Comparison of ENCODE assay signal across 10 cellular contexts in genomic region chr2:195560209-195560907, GRCh38.
DNase-seq lines count a peak whose midpoint lies in the region; ATAC-seq and TF ChIP-seq lines count a peak whose summit lies in the region.
"Had no signal": no experiment of that assay in that cellular context is flagged by ENCODE, and none has a peak within 500 bp of the region (broad histone marks: within the 10 kb centered on the region; RNA-seq: fewer than 3 reads in every experiment).

No MANE protein-coding gene starts in this region.

- H3K9me3 ChIP-seq in transverse colon, result no peaks in the 10 kb centered on the region
- no peaks in the 10 kb centered on the region for H3K9me3 ChIP-seq in psoas muscle
- H3K9me3 ChIP-seq: neutrophil had no signal

- H3K4me1 ChIP-seq in foreskin keratinocyte (peaks cover 35% of the 10 kb centered on the region), transverse colon (peaks cover 0 to 23% (median 3%) of the 10 kb centered on the region in 4 donors), psoas muscle (no peaks in the 10 kb centered on the region)

- H3K36me3 Mint-ChIP-seq in activated naive CD4-positive, alpha-beta T cell treated with anti-CD3 and anti-CD28 coated beads, Interleukin-2, amount 50 U/mL, for 24 hours, result peaks cover 7% of the 10 kb centered on the region
- H3K36me3 Mint-ChIP-seq in activated B cell treated with CpG ODN at 0.5 μM for 24 hours (ENCODE audit: low read depth), result peaks cover 2% of the 10 kb centered on the region

- H3K27ac ChIP-seq in foreskin keratinocyte (peak overlapping the region; percentile 58), transverse colon (peak overlapping the region; percentile 40 to 63 (median 48)), psoas muscle (no peak overlapping the region)
- H3K27ac ChIP-seq: neutrophil had no signal

- WGBS in transverse colon (ENCODE audit: low coverage in 1 of 2), 2 donors, result 37 to 63% methylated on average over 10 of the region's 10 CpGs
- WGBS in psoas muscle, 3 donors, result 82 to 85% (median 83%) methylated on average over 10 of the region's 10 CpGs

- intact Hi-C loops in activated B cell treated with CpG ODN at 0.5 μM for 24 hours (cut with micrococcal nuclease), result loop anchor here (5.0 kb wide), 3 partner anchors 507 to 617 kb away; partner anchors contain the start of gene DNAH7
- intact Hi-C loops in transverse colon (cut with DNase I; ENCODE audit: low total_unique reads), result no loop called here
- intact Hi-C loops in psoas muscle (cut with DNase I), result no loop called here

- H3K4me3 ChIP-seq in transverse colon (no peak overlapping the region), psoas muscle (no peak overlapping the region)

- ATAC-seq in activated B cell treated with CpG ODN at 0.5 μM for 24 hours (ENCODE audit: low read depth) (no peak), foreskin keratinocyte (no peak), psoas muscle (no peak), HG02981 (IDR thresholded peaks at IDR 0.05; ENCODE audit: unreplicated experiment) (no peak)

- H3K27ac Mint-ChIP-seq in activated naive CD4-positive, alpha-beta T cell treated with anti-CD3 and anti-CD28 coated beads, Interleukin-2, amount 50 U/mL, for 24 hours, result peak overlapping the region; percentile 90
- peak overlapping the region; percentile 98 for H3K27ac Mint-ChIP-seq in activated B cell treated with CpG ODN at 0.5 μM for 24 hours

- in situ Hi-C loops in transverse colon (cut with MboI; ENCODE audit: low pct_ligation_motif_present in 1 of 4, low pct_unique_long_range_greater_than_20kb in 1 of 4, low sequenced_read_pairs in 3 of 4), result no loop called here

- H3K9me3 Mint-ChIP-seq in activated naive CD4-positive, alpha-beta T cell treated with anti-CD3 and anti-CD28 coated beads, Interleukin-2, amount 50 U/mL, for 24 hours, result peaks cover 4% of the 10 kb centered on the region
- peaks cover 7% of the 10 kb centered on the region for H3K9me3 Mint-ChIP-seq in activated B cell treated with CpG ODN at 0.5 μM for 24 hours

- H3K27me3 Mint-ChIP-seq in activated naive CD4-positive, alpha-beta T cell treated with anti-CD3 and anti-CD28 coated beads, Interleukin-2, amount 50 U/mL, for 24 hours, result no peaks in the 10 kb centered on the region
- H3K27me3 Mint-ChIP-seq in activated B cell treated with CpG ODN at 0.5 μM for 24 hours, result no peaks in the 10 kb centered on the region

- H3K36me3 ChIP-seq in transverse colon, result no peaks in the 10 kb centered on the region
- H3K36me3 ChIP-seq in psoas muscle (ENCODE audit: insufficient read depth in 1 of 2, low read depth in 1 of 2), result no peaks in the 10 kb centered on the region
- H3K36me3 ChIP-seq: neutrophil had no signal

- no peaks in the 10 kb centered on the region for H3K27me3 ChIP-seq in foreskin keratinocyte
- no peaks in the 10 kb centered on the region for H3K27me3 ChIP-seq in transverse colon
- no peaks in the 10 kb centered on the region for H3K27me3 ChIP-seq in psoas muscle (ENCODE audit: insufficient read depth in 3 of 3, low read length in 2 of 3)
- H3K27me3 ChIP-seq: neutrophil had no signal

- DNase-seq in activated naive CD4-positive, alpha-beta T cell treated with anti-CD3 and anti-CD28 coated beads, Interleukin-2, amount 50 U/mL, for 16 hours, result no peak
- DNase-seq in activated B cell treated with CpG ODN at 0.5 μM for 24 hours (no peak), foreskin keratinocyte (no peak), transverse colon (peak; percentile 39), psoas muscle (no peak), NCI-H69 (lab: John Stamatoyannopoulos, UW) (no peak)
- DNase-seq: NCI-H446 had no signal

- no peak for TF ChIP-seq EP300 in transverse colon (IDR thresholded peaks at IDR 0.05; ENCODE audit: low read depth)

- H3K4me3 Mint-ChIP-seq in activated naive CD4-positive, alpha-beta T cell treated with anti-CD3 and anti-CD28 coated beads, Interleukin-2, amount 50 U/mL, for 24 hours, result peak overlapping the region; percentile 70
- peak overlapping the region; percentile 82 for H3K4me3 Mint-ChIP-seq in activated B cell treated with CpG ODN at 0.5 μM for 24 hours

- TF ChIP-seq CTCF in activated B cell treated with CpG ODN at 0.5 μM for 24 hours (IDR thresholded peaks at IDR 0.05), result no peak
- TF ChIP-seq CTCF in foreskin keratinocyte (conservative IDR thresholded peaks at IDR 0.05), result no peak
- TF ChIP-seq CTCF in transverse colon (IDR thresholded peaks at IDR 0.05), result no peak
- TF ChIP-seq CTCF in psoas muscle (IDR thresholded peaks at IDR 0.05), result no peak

- POLR2A ChIA-PET in activated B cell treated with CpG ODN at 0.5 μM for 24 hours (lab: Charles Lee), result interaction anchor here (0.6 to 8.4 kb wide), 18 partner anchors 10 to 1688 kb away, joined by 3 to 202 read pairs (median 7); partner anchors contain the start of gene SLC39A10

- H3K4me1 Mint-ChIP-seq in activated naive CD4-positive, alpha-beta T cell treated with anti-CD3 and anti-CD28 coated beads, Interleukin-2, amount 50 U/mL, for 24 hours, result peaks cover 72% of the 10 kb centered on the region
- peaks cover 65% of the 10 kb centered on the region for H3K4me1 Mint-ChIP-seq in activated B cell treated with CpG ODN at 0.5 μM for 24 hours

- no peak for TF ChIP-seq POLR2A in transverse colon (IDR thresholded peaks at IDR 0.05)

- CTCF ChIA-PET in activated B cell treated with CpG ODN at 0.5 μM for 24 hours (lab: Charles Lee), result interaction anchor here (0.9 to 5.0 kb wide), 5 partner anchors 26 to 507 kb away, joined by 3 to 41 read pairs (median 16); no protein-coding TSS in a partner anchor
